ENCODE assay signal across 17 cellular contexts in genomic region chr20:59559024-59559817, GRCh38. TPM values are rescaled to one million over a fixed set of nuclear protein-coding genes. Genes with fewer than 3 reads are reported as not detected.
"Had no signal": no experiment of that assay in that cellular context is flagged by ENCODE, and none has a peak within 500 bp of the region (broad histone marks: within the 10 kb centered on the region; RNA-seq: fewer than 3 reads in every experiment).

No MANE protein-coding gene starts in this region.

- H3K27me3 ChIP-seq: colonic mucosa, upper lobe of left lung, uterus had no signal

- H3K4me1 ChIP-seq: colonic mucosa, heart left ventricle, pancreas, tibial artery, upper lobe of left lung, uterus had no signal

- H3K9me3 ChIP-seq: colonic mucosa, heart left ventricle, pancreas, tibial artery, upper lobe of left lung, uterus had no signal

- DNase-seq: colonic mucosa; dermis blood vessel endothelial cell; erythroblast; heart left ventricle; hippocampal formation; mammary epithelial cell; naive thymus-derived CD4-positive, alpha-beta T cell; pancreas; right cardiac atrium; stimulated activated CD4-positive, alpha-beta T cell treated with anti-CD3 and anti-CD28 coated beads, Interleukin-4, amount 100 ng/mL, for 24 hours; tibial artery; uterus had no signal

- H3K27ac ChIP-seq: colonic mucosa, heart left ventricle, pancreas, tibial artery, upper lobe of left lung, uterus had no signal

- H3K36me3 ChIP-seq: colonic mucosa, heart left ventricle, pancreas, tibial artery, upper lobe of left lung, uterus had no signal

- ATAC-seq: heart left ventricle; left lobe of liver; naive thymus-derived CD4-positive, alpha-beta T cell; pancreas; right cardiac atrium; stimulated activated memory B cell treated with anti-CD40 and anti-IgM and Interleukin-4, amounts not matched to agents 10 μg/mL and 1 μg/mL and 100 μg/mL, for 72 hours had no signal

- H3K4me3 ChIP-seq: colonic mucosa, heart left ventricle, pancreas, tibial artery, upper lobe of left lung, uterus had no signal

RNA-seq across cellular contexts. Expression of gene PHACTR3, which starts 45.1 kb away (rescaled TPM):
- total RNA-seq: fibroblast of lung, glomerular endothelial cell had no signal
- polyA plus RNA-seq: fibroblast of lung; naive thymus-derived CD4-positive, alpha-beta T cell had no signal
